1 cellular context compared by ENCODE assay signal in the genomic region with DNA sequence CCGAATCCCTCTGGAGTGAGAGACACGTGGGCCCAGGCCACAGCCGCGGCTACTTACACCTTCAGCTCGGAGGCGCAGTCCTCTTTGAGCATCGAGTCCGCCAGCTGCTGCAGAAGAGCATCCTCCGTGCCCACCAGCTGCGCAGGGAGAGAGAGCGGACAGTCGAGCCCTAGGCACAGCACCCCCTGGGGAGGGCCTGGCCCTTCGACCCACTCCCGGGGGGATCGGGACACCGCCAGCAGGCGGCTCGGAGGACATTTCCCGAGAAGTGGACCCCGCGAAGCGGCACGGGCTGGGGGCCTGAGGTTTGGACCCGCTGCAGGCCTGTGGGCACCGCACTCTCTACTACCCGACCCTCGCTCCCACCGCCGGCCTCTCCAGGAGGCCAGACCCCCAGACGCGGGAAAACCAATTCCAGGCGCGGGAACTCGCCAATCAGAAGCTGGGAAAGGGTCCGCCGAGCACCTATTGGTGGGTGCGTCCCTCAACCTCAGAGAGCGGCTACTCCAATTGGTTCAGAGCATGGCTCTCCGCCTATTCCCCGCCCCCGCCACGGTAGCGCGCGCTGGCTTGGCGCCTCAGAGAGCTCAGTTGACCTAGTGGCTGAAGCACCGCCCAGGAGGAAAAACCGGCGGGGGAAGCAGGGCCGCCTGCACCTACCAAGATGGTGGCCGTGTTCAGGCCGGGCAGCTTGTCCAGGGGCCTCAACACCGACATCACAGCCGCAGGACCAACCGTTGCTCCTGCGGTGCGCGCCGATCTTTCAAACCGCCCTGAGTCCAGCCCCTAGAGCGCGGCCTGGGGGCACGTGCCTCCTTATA.
TF ChIP-seq lines count a peak whose summit lies in the region.

A gene with protein sequence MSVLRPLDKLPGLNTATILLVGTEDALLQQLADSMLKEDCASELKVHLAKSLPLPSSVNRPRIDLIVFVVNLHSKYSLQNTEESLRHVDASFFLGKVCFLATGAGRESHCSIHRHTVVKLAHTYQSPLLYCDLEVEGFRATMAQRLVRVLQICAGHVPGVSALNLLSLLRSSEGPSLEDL (minus strand): TSS at position 793 of the 821 bp plus-strand sequence. CDS start 76 bp downstream, at position 717.

TF ChIP-seq in GM23338, 12 proteins besides CTCF, POLR2A, EP300 and RAD21 (continued from another document):
- TF ChIP-seq POLR2AphosphoS5 (IDR thresholded peaks at IDR 0.05; ENCODE audit: low read depth), result peak; percentile 78
